ENCODE assay signal across 1 cellular context in the genomic region with DNA sequence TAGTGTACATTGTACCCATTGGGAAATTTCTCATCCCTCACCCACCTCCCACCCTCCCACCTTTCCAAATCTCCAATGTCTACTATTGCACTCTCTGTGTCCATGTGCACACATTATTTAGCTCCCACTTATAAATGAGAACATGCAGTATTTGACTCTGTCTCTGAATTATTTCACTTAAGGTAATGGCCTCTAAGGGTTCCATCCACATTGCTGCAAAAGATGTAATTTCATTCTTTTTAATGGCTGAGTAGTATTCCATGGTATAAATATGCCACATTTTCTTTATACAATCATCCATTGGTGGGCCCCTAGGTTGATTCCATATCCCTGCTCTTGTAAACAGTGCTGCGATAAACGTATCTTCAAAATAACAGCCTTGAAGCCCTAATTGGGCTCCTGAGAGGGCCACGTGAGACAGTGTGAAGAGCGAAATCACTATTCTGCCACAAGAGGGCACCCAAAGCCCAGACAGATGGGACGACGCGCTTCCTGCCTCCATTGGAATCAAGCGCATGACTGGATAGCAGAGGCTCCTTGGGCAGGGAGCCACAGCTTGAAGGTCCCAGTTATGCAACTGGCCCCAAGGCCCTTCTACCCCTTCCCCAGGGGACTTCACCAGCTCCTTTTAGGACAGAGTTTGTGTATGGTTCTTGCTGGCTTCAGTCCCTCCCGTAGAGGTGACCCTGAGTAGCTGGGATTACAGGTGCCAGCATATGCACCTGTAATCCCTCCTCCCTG.
TF ChIP-seq lines count a peak whose summit lies in the region.

No MANE protein-coding gene starts in this region.

TF ChIP-seq in K562, 482 proteins besides CTCF, POLR2A, EP300 and RAD21 (continued from another document and continues in another):
- TF ChIP-seq, protein P1, sequence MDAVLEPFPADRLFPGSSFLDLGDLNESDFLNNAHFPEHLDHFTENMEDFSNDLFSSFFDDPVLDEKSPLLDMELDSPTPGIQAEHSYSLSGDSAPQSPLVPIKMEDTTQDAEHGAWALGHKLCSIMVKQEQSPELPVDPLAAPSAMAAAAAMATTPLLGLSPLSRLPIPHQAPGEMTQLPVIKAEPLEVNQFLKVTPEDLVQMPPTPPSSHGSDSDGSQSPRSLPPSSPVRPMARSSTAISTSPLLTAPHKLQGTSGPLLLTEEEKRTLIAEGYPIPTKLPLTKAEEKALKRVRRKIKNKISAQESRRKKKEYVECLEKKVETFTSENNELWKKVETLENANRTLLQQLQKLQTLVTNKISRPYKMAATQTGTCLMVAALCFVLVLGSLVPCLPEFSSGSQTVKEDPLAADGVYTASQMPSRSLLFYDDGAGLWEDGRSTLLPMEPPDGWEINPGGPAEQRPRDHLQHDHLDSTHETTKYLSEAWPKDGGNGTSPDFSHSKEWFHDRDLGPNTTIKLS (IDR thresholded peaks at IDR 0.05; ENCODE audit: borderline replicate concordance, low read depth), result peak; percentile 40; the same call in 1 of the 2 replicates
- TF ChIP-seq, protein P2, sequence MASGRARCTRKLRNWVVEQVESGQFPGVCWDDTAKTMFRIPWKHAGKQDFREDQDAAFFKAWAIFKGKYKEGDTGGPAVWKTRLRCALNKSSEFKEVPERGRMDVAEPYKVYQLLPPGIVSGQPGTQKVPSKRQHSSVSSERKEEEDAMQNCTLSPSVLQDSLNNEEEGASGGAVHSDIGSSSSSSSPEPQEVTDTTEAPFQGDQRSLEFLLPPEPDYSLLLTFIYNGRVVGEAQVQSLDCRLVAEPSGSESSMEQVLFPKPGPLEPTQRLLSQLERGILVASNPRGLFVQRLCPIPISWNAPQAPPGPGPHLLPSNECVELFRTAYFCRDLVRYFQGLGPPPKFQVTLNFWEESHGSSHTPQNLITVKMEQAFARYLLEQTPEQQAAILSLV (tag; IDR thresholded peaks at IDR 0.05), result no peak
- TF ChIP-seq HDAC3 (IDR thresholded peaks at IDR 0.05; ENCODE audit: borderline replicate concordance, partially characterized antibody) (no peak), RBM39 (optimal IDR thresholded peaks at IDR 0.05; ENCODE audit: low read depth, low read length) (no peak), ETV1 (tag; conservative IDR thresholded peaks at IDR 0.05; ENCODE audit: low read depth) (peak; percentile 54; the same call in 1 of the 2 replicates), ZNF766 (CRISPR knock-in tag; conservative IDR thresholded peaks at IDR 0.05) (no peak), ZSCAN32 (CRISPR knock-in tag; IDR thresholded peaks at IDR 0.05) (no peak), NONO (IDR thresholded peaks at IDR 0.05; ENCODE audit: low read depth in 2 of 2, low read length in 1 of 2) (no peak), NFIC (IDR thresholded peaks at IDR 0.05) (peak; percentile 31; the same call in 1 of the 2 replicates), ZNF224 (CRISPR knock-in tag; IDR thresholded peaks at IDR 0.05) (no peak), FOXP1 (CRISPR knock-in tag; IDR thresholded peaks at IDR 0.05) (no peak), OTX1 (CRISPR knock-in tag; IDR thresholded peaks at IDR 0.05) (no peak), HDGF (IDR thresholded peaks at IDR 0.05) (no peak), ZNF717 (CRISPR knock-in tag; IDR thresholded peaks at IDR 0.05) (no peak), SIX5 (IDR thresholded peaks at IDR 0.05; ENCODE audit: borderline replicate concordance in 1 of 2, insufficient read depth in 1 of 2, low read depth in 1 of 2, low read length in 2 of 2) (no peak), NRF1 (conservative IDR thresholded peaks at IDR 0.05 in 1 of 2, IDR thresholded peaks at IDR 0.05 in 1 of 2) (peak in 1 of 2 experiments; percentile 39; a peak in 2 of 4 replicates), HNRNPK (IDR thresholded peaks at IDR 0.05; ENCODE audit: low read depth, low read length, poor library complexity, severe bottlenecking) (no peak), ATF1 (CRISPR knock-in tag; IDR thresholded peaks at IDR 0.05) (no peak), ATF1 (tag; IDR thresholded peaks at IDR 0.05) (0 out of 2 replicates have a peak, but pooled peaks have one; percentile 36), BRD4 (IDR thresholded peaks at IDR 0.05) (no peak), SREBF1 (IDR thresholded peaks at IDR 0.05; ENCODE audit: borderline replicate concordance, low read depth, low read length) (no peak), POLR3A (IDR thresholded peaks at IDR 0.05; ENCODE audit: borderline replicate concordance, extremely low read depth, insufficient read depth, insufficient read length) (no peak), TAF1 (IDR thresholded peaks at IDR 0.05; ENCODE audit: control insufficient read depth, extremely low read depth, insufficient read depth, low read length, severe bottlenecking) (no peak), PTBP1 (IDR thresholded peaks at IDR 0.05; ENCODE audit: low read depth, low read length) (no peak), GABPB1 (CRISPR knock-in tag; IDR thresholded peaks at IDR 0.05) (0 out of 2 replicates have a peak, but pooled peaks have one; percentile 26), SRSF7 (optimal IDR thresholded peaks at IDR 0.05; ENCODE audit: low read depth, low read length) (no peak), MTA3 (IDR thresholded peaks at IDR 0.05; ENCODE audit: borderline replicate concordance) (no peak), SRSF9 (IDR thresholded peaks at IDR 0.05; ENCODE audit: borderline replicate concordance, low read depth, low read length) (no peak), KLF16 (IDR thresholded peaks at IDR 0.05) (0 out of 2 replicates have a peak, but pooled peaks have one; percentile 14), ZNF146 (CRISPR knock-in tag; IDR thresholded peaks at IDR 0.05; ENCODE audit: unreplicated experiment) (peak; percentile 51), ZKSCAN3 (CRISPR knock-in tag; IDR thresholded peaks at IDR 0.05) (no peak), NR2C2 (CRISPR knock-in tag; IDR thresholded peaks at IDR 0.05) (no peak), NR2C2 (tag; IDR thresholded peaks at IDR 0.05) (no peak), KDM5B (IDR thresholded peaks at IDR 0.05; ENCODE audit: insufficient replicate concordance, low read depth, low read length) (no peak), CREM (IDR thresholded peaks at IDR 0.05; ENCODE audit: low read depth) (peak; percentile 46; the same call in 1 of the 2 replicates), HDAC2 (IDR thresholded peaks at IDR 0.05) (no peak), ZNF184 (CRISPR knock-in tag; IDR thresholded peaks at IDR 0.05) (no peak), SMAD1 (IDR thresholded peaks at IDR 0.05; ENCODE audit: low read depth, low read length, partially characterized antibody) (no peak), ZNF24 (IDR thresholded peaks at IDR 0.05) (no peak)
- TF ChIP-seq, protein P3, sequence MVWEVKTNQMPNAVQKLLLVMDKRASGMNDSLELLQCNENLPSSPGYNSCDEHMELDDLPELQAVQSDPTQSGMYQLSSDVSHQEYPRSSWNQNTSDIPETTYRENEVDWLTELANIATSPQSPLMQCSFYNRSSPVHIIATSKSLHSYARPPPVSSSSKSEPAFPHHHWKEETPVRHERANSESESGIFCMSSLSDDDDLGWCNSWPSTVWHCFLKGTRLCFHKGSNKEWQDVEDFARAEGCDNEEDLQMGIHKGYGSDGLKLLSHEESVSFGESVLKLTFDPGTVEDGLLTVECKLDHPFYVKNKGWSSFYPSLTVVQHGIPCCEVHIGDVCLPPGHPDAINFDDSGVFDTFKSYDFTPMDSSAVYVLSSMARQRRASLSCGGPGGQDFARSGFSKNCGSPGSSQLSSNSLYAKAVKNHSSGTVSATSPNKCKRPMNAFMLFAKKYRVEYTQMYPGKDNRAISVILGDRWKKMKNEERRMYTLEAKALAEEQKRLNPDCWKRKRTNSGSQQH (CRISPR knock-in tag; IDR thresholded peaks at IDR 0.05), result no peak
- TF ChIP-seq, protein P4, sequence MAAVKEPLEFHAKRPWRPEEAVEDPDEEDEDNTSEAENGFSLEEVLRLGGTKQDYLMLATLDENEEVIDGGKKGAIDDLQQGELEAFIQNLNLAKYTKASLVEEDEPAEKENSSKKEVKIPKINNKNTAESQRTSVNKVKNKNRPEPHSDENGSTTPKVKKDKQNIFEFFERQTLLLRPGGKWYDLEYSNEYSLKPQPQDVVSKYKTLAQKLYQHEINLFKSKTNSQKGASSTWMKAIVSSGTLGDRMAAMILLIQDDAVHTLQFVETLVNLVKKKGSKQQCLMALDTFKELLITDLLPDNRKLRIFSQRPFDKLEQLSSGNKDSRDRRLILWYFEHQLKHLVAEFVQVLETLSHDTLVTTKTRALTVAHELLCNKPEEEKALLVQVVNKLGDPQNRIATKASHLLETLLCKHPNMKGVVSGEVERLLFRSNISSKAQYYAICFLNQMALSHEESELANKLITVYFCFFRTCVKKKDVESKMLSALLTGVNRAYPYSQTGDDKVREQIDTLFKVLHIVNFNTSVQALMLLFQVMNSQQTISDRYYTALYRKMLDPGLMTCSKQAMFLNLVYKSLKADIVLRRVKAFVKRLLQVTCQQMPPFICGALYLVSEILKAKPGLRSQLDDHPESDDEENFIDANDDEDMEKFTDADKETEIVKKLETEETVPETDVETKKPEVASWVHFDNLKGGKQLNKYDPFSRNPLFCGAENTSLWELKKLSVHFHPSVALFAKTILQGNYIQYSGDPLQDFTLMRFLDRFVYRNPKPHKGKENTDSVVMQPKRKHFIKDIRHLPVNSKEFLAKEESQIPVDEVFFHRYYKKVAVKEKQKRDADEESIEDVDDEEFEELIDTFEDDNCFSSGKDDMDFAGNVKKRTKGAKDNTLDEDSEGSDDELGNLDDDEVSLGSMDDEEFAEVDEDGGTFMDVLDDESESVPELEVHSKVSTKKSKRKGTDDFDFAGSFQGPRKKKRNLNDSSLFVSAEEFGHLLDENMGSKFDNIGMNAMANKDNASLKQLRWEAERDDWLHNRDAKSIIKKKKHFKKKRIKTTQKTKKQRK (IDR thresholded peaks at IDR 0.05; ENCODE audit: borderline replicate concordance, low read depth, low read length), result no peak
- TF ChIP-seq, protein P5, sequence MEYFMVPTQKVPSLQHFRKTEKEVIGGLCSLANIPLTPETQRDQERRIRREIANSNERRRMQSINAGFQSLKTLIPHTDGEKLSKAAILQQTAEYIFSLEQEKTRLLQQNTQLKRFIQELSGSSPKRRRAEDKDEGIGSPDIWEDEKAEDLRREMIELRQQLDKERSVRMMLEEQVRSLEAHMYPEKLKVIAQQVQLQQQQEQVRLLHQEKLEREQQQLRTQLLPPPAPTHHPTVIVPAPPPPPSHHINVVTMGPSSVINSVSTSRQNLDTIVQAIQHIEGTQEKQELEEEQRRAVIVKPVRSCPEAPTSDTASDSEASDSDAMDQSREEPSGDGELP (CRISPR knock-in tag; IDR thresholded peaks at IDR 0.05; ENCODE audit: borderline replicate concordance), result peak; percentile 51; the same call in 1 of the 2 replicates
- TF ChIP-seq, protein P6, sequence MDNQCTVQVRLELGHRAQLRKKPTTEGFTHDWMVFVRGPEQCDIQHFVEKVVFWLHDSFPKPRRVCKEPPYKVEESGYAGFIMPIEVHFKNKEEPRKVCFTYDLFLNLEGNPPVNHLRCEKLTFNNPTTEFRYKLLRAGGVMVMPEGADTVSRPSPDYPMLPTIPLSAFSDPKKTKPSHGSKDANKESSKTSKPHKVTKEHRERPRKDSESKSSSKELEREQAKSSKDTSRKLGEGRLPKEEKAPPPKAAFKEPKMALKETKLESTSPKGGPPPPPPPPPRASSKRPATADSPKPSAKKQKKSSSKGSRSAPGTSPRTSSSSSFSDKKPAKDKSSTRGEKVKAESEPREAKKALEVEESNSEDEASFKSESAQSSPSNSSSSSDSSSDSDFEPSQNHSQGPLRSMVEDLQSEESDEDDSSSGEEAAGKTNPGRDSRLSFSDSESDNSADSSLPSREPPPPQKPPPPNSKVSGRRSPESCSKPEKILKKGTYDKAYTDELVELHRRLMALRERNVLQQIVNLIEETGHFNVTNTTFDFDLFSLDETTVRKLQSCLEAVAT (IDR thresholded peaks at IDR 0.05), result no peak
- TF ChIP-seq, protein P7, sequence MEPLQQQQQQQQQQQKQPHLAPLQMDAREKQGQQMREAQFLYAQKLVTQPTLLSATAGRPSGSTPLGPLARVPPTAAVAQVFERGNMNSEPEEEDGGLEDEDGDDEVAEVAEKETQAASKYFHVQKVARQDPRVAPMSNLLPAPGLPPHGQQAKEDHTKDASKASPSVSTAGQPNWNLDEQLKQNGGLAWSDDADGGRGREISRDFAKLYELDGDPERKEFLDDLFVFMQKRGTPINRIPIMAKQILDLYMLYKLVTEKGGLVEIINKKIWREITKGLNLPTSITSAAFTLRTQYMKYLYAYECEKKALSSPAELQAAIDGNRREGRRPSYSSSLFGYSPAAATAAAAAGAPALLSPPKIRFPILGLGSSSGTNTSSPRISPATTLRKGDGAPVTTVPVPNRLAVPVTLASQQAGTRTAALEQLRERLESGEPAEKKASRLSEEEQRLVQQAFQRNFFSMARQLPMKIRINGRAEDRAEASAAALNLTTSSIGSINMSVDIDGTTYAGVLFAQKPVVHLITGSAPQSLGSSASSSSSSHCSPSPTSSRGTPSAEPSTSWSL (CRISPR knock-in tag; IDR thresholded peaks at IDR 0.05; ENCODE audit: borderline replicate concordance), result no peak
- TF ChIP-seq, protein P8, sequence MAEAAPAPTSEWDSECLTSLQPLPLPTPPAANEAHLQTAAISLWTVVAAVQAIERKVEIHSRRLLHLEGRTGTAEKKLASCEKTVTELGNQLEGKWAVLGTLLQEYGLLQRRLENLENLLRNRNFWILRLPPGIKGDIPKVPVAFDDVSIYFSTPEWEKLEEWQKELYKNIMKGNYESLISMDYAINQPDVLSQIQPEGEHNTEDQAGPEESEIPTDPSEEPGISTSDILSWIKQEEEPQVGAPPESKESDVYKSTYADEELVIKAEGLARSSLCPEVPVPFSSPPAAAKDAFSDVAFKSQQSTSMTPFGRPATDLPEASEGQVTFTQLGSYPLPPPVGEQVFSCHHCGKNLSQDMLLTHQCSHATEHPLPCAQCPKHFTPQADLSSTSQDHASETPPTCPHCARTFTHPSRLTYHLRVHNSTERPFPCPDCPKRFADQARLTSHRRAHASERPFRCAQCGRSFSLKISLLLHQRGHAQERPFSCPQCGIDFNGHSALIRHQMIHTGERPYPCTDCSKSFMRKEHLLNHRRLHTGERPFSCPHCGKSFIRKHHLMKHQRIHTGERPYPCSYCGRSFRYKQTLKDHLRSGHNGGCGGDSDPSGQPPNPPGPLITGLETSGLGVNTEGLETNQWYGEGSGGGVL (CRISPR knock-in tag; IDR thresholded peaks at IDR 0.05), result no peak
- TF ChIP-seq, protein P9, sequence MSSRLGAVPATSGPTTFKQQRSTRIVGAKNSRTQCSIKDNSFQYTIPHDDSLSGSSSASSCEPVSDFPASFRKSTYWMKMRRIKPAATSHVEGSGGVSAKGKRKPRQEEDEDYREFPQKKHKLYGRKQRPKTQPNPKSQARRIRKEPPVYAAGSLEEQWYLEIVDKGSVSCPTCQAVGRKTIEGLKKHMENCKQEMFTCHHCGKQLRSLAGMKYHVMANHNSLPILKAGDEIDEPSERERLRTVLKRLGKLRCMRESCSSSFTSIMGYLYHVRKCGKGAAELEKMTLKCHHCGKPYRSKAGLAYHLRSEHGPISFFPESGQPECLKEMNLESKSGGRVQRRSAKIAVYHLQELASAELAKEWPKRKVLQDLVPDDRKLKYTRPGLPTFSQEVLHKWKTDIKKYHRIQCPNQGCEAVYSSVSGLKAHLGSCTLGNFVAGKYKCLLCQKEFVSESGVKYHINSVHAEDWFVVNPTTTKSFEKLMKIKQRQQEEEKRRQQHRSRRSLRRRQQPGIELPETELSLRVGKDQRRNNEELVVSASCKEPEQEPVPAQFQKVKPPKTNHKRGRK (tag; IDR thresholded peaks at IDR 0.05), result no peak
